Comparison of ENCODE assay signal across 9 cellular contexts in genomic region chr17:45895304-45895968, GRCh38. TPM values are rescaled to one million over a fixed set of nuclear protein-coding genes. Genes with fewer than 3 reads are reported as not detected.
DNase-seq lines count a peak whose midpoint lies in the region; ATAC-seq and TF ChIP-seq lines count a peak whose summit lies in the region.
"Had no signal": no experiment of that assay in that cellular context is flagged by ENCODE, and none has a peak within 500 bp of the region (broad histone marks: within the 10 kb centered on the region; RNA-seq: fewer than 3 reads in every experiment).

No MANE protein-coding gene starts in this region.

- no peak for ATAC-seq in CD4-positive, CD25-positive, alpha-beta regulatory T cell (ENCODE audit: low read depth in 2 of 2)
- ATAC-seq in HG02623 (IDR thresholded peaks at IDR 0.05; ENCODE audit: unreplicated experiment) (no peak), GM18858 (IDR thresholded peaks at IDR 0.05; ENCODE audit: unreplicated experiment) (no peak)

- peaks cover 0 to 31% (median 2%) of the 10 kb centered on the region in 4 donors for H3K4me1 Mint-ChIP-seq in CD4-positive, CD25-positive, alpha-beta regulatory T cell

- H3F3A ChIP-seq in neural cell (ENCODE audit: insufficient read depth, low read length, poor library complexity, severe bottlenecking): peaks cover 3% of the 10 kb centered on the region

- peaks cover 47% of the 10 kb centered on the region for H3K79me2 ChIP-seq in neural cell (replicated peaks; ENCODE audit: insufficient read depth, low read length)

- H3K4me1 ChIP-seq in CD4-positive, CD25-positive, alpha-beta regulatory T cell (ENCODE audit: control insufficient read depth, insufficient read depth, low read length, poor library complexity, severe bottlenecking): peaks cover 34% of the 10 kb centered on the region
- H3K4me1 ChIP-seq in esophagus squamous epithelium: peaks cover 24 to 42% (median 26%) of the 10 kb centered on the region in 3 donors

- H2AFZ ChIP-seq in neural cell (ENCODE audit: low read depth, low read length): peak overlapping the region; percentile 75

- H3K4me3 Mint-ChIP-seq in CD4-positive, CD25-positive, alpha-beta regulatory T cell: peak overlapping the region; percentile 83 to 91 (median 87)

- 0 to 3% methylated on average over 2 to 24 of the region's 63 CpGs for WGBS in esophagus squamous epithelium, 2 donors

- peaks cover 31% of the 10 kb centered on the region for H3K27me3 ChIP-seq in CD4-positive, CD25-positive, alpha-beta regulatory T cell (ENCODE audit: control insufficient read depth, insufficient read depth, low read length)
- peaks cover 50% of the 10 kb centered on the region for H3K27me3 ChIP-seq in MG63
- peaks cover 4 to 70% (median 15%) of the 10 kb centered on the region in 4 donors for H3K27me3 ChIP-seq in esophagus squamous epithelium
- peaks cover 15% of the 10 kb centered on the region for H3K27me3 ChIP-seq in neural cell (ENCODE audit: insufficient read depth, low read depth, low read length)

- no peaks in the 10 kb centered on the region for H3K9me2 ChIP-seq in neural cell (ENCODE audit: insufficient read depth, low read length)

- H3K36me3 ChIP-seq in CD4-positive, CD25-positive, alpha-beta regulatory T cell (ENCODE audit: control insufficient read depth, insufficient read depth, low read length): no peaks in the 10 kb centered on the region
- H3K36me3 ChIP-seq in MG63: no peaks in the 10 kb centered on the region
- no peaks in the 10 kb centered on the region for H3K36me3 ChIP-seq in esophagus squamous epithelium
- H3K36me3 ChIP-seq in neural cell (ENCODE audit: insufficient read depth, low read length): no peaks in the 10 kb centered on the region

- TF ChIP-seq CTCF in esophagus squamous epithelium (IDR thresholded peaks at IDR 0.05) (no peak), neural cell (IDR thresholded peaks at IDR 0.05; ENCODE audit: poor library complexity, severe bottlenecking) (peak; percentile 70)

- TF ChIP-seq EP300 in neural cell (conservative IDR thresholded peaks at IDR 0.05; ENCODE audit: poor library complexity, severe bottlenecking): peak; percentile 55

- H3K9me3 Mint-ChIP-seq in CD4-positive, CD25-positive, alpha-beta regulatory T cell: no peaks in the 10 kb centered on the region

- peak; percentile 46 for TF ChIP-seq RAD21 in neural cell (conservative IDR thresholded peaks at IDR 0.05)

- H4K20me1 ChIP-seq in neural cell (ENCODE audit: insufficient read depth): peaks cover 4% of the 10 kb centered on the region

- peak; percentile 3 to 29 (median 24) for DNase-seq in CD4-positive, CD25-positive, alpha-beta regulatory T cell
- DNase-seq in MG63 (peak; percentile 9), esophagus squamous epithelium (lab: John Stamatoyannopoulos, UW) (no peak), dedifferentiated amniotic fluid mesenchymal stem cell (ENCODE audit: extremely low spot score) (no peak)
- peak; percentile 22 to 41 for DNase-seq in activated CD4-positive, alpha-beta T cell treated with anti-CD3 and anti-CD28 coated beads for 4 hours

- H3K4me2 ChIP-seq in neural cell (ENCODE audit: low read length): peak overlapping the region; percentile 97

- no peak for TF ChIP-seq POLR2A in esophagus squamous epithelium (IDR thresholded peaks at IDR 0.05)

- no peaks in the 10 kb centered on the region for H3K9me3 ChIP-seq in CD4-positive, CD25-positive, alpha-beta regulatory T cell (ENCODE audit: control insufficient read depth in 2 of 2, low read length in 2 of 2)
- H3K9me3 ChIP-seq in MG63 (no peaks in the 10 kb centered on the region), esophagus squamous epithelium (no peaks in the 10 kb centered on the region), neural cell (ENCODE audit: low read length) (no peaks in the 10 kb centered on the region)

- peak overlapping the region; percentile 99 for H3K9ac ChIP-seq in neural cell (ENCODE audit: low read length)

- no peak overlapping the region for H3K27ac Mint-ChIP-seq in CD4-positive, CD25-positive, alpha-beta regulatory T cell

- no peak overlapping the region for H3K27ac ChIP-seq in CD4-positive, CD25-positive, alpha-beta regulatory T cell (ENCODE audit: insufficient read depth, low read length, poor library complexity, severe bottlenecking)
- H3K27ac ChIP-seq in esophagus squamous epithelium (no peak overlapping the region), neural cell (ENCODE audit: low read length) (peak overlapping the region; percentile 98)

- no peaks in the 10 kb centered on the region for H3K36me3 Mint-ChIP-seq in CD4-positive, CD25-positive, alpha-beta regulatory T cell

- peak overlapping the region; percentile 54 for H3K4me3 ChIP-seq in CD4-positive, CD25-positive, alpha-beta regulatory T cell (ENCODE audit: low read depth, low read length)
- H3K4me3 ChIP-seq in MG63 (peak overlapping the region; percentile 58), esophagus squamous epithelium (peak overlapping the region; percentile 62 to 83 (median 74)), neural cell (ENCODE audit: low read length) (peak overlapping the region; percentile 100)

- H3K27me3 Mint-ChIP-seq in CD4-positive, CD25-positive, alpha-beta regulatory T cell: peaks cover 54% of the 10 kb centered on the region

- intact Hi-C loops in esophagus squamous epithelium (cut with DNase I): no loop called here

TF ChIP-seq in neural cell, 6 proteins besides CTCF, POLR2A, EP300 and RAD21:
- TF ChIP-seq SMC3 (conservative IDR thresholded peaks at IDR 0.05; ENCODE audit: poor library complexity) (peak; percentile 59), EZH2 (IDR thresholded peaks at IDR 0.05; ENCODE audit: borderline replicate concordance, insufficient read depth, low read length, poor library complexity, severe bottlenecking) (no peak), POLR2AphosphoS5 (IDR thresholded peaks at IDR 0.05) (peak; percentile 93), MXI1 (conservative IDR thresholded peaks at IDR 0.05; ENCODE audit: poor library complexity, severe bottlenecking) (peak; percentile 83)

RNA-seq across cellular contexts. Expression of gene MAPT, which starts 1.1 kb away (rescaled TPM):
- 0.69 TPM for total RNA-seq in CD4-positive, CD25-positive, alpha-beta regulatory T cell
- under 1 TPM in 2 of 4 donors, not detected in 2; 0.05 to 0.16 TPM for polyA plus RNA-seq in CD4-positive, CD25-positive, alpha-beta regulatory T cell
- 0.43 TPM in 1 of 2 replicates, not detected in the other for total RNA-seq in MG63 (2014; rRNA removed; shearing (Covaris generic); ENCODE audit: low replicate concordance)
- 10 to 100 TPM in 1 of 4 donors, 1 to 10 TPM in 1, under 1 TPM in 2; 0.44 to 12.2 (median 3.3) TPM for total RNA-seq in esophagus squamous epithelium
- 94.5 and 101 TPM in 2 replicates for polyA plus RNA-seq in neural cell
- 118 and 135 TPM in 2 replicates for polyA minus RNA-seq in neural cell

RNA-seq across cellular contexts. Expression of gene SPPL2C, which starts 50.8 kb away (rescaled TPM):
- not detected for total RNA-seq in CD4-positive, CD25-positive, alpha-beta regulatory T cell
- not detected for polyA plus RNA-seq in CD4-positive, CD25-positive, alpha-beta regulatory T cell
- not detected in 2 replicates for total RNA-seq in MG63 (2014; rRNA removed; shearing (Covaris generic); ENCODE audit: low replicate concordance)
- total RNA-seq in esophagus squamous epithelium: not detected
- not detected in 2 replicates for polyA plus RNA-seq in neural cell
- polyA minus RNA-seq in neural cell: not detected in 2 replicates
- total RNA-seq: lung microvascular endothelial cell had no signal

Comparison
In these comparisons a context has a peak if more than half of its experiments do, and no peak if none do; other contexts are left out.
1. DNase-seq: peak in CD4-positive, CD25-positive, alpha-beta regulatory T cell (3 of 3), MG63 (single experiment) and activated CD4-positive, alpha-beta T cell treated with anti-CD3 and anti-CD28 coated beads for 4 hours (2 of 2); none in esophagus squamous epithelium (single experiment) and dedifferentiated amniotic fluid mesenchymal stem cell (single experiment).
2. Peak in every context shown above with its lines, with median percentiles within 50 percentile points of each other: H3K4me3 ChIP-seq.